Comparison of ENCODE assay signal across 11 cellular contexts in the genomic region with DNA sequence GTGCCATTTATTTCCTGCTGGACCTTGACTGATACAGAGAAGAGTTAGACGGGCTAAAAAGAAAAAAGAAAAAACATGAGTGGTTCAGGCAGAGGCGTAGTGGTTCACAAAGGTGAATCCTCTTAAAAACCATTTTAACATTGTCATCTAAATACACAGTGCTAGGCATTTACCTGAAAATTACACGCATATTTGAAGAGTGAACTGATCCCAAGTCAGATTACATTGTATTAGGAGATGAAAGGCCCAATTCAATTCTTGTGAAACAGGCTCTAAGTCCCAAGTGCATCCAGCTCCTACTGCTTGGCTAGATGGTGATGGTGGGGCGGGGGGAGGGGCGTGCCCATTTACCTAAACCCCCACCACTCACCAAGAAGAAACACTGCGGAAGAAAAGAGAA.
"Had no signal": no experiment of that assay in that cellular context is flagged by ENCODE, and none has a peak within 500 bp of the region (broad histone marks: within the 10 kb centered on the region; RNA-seq: fewer than 3 reads in every experiment).

No MANE protein-coding gene starts in this region.

- H2AFZ ChIP-seq: GM23248, GM23338 had no signal

- H3K9ac ChIP-seq: GM23248 had no signal

- DNase-seq: GM23248, GOT3, H7, H9, HCEC 1CT, HFFc6 had no signal

- H3K27ac ChIP-seq: GM23248 had no signal

- H3K4me2 ChIP-seq: GM23338 had no signal

- FAIRE-seq: H1, H54 had no signal

- H3K9me3 ChIP-seq: HAP-1 had no signal

- ATAC-seq: GM23338, HCT116 had no signal

- H3K36me3 ChIP-seq: HAP-1 had no signal

- H3K4me3 ChIP-seq: GM23248, GM23338, HAP-1 had no signal
